1 cellular context compared by ENCODE assay signal in genomic region chr7:27119412-27119911, GRCh38.
TF ChIP-seq lines count a peak whose summit lies in the region.

No MANE protein-coding gene starts in this region.

TF ChIP-seq in HEK293, 187 proteins besides CTCF, POLR2A, EP300 and RAD21 (continued from another document):
- TF ChIP-seq ZBTB11 (tag by site-specific recombination; conservative IDR thresholded peaks at IDR 0.05; ENCODE audit: low read depth) (no peak), ZNF202 (tag by site-specific recombination; IDR thresholded peaks at IDR 0.05; ENCODE audit: borderline replicate concordance) (no peak), KLF16 (tag by site-specific recombination; IDR thresholded peaks at IDR 0.05) (no peak), ZNF555 (tag by site-specific recombination; conservative IDR thresholded peaks at IDR 0.05) (no peak), FEZF1 (tag by site-specific recombination; IDR thresholded peaks at IDR 0.05) (no peak), ZNF132 (tag by site-specific recombination; IDR thresholded peaks at IDR 0.05; ENCODE audit: borderline replicate concordance) (no peak), ZNF2 (tag by site-specific recombination; IDR thresholded peaks at IDR 0.05) (no peak), MEIS1 (CRISPR knock-in tag; IDR thresholded peaks at IDR 0.05; ENCODE audit: borderline replicate concordance) (no peak), ZNF24 (tag by site-specific recombination; IDR thresholded peaks at IDR 0.05) (no peak), ZFP41 (tag by site-specific recombination; IDR thresholded peaks at IDR 0.05; ENCODE audit: borderline replicate concordance) (no peak), HIC1 (tag by site-specific recombination; IDR thresholded peaks at IDR 0.05) (no peak), ZNF548 (tag by site-specific recombination; IDR thresholded peaks at IDR 0.05) (no peak), ZNF274 (IDR thresholded peaks at IDR 0.05; ENCODE audit: low read length) (no peak), ZNF274 (tag by site-specific recombination; IDR thresholded peaks at IDR 0.05; ENCODE audit: borderline replicate concordance) (no peak), PRDM1 (tag by site-specific recombination; IDR thresholded peaks at IDR 0.05) (0 out of 2 replicates have a peak, but pooled peaks have one; percentile 31), ZNF335 (tag by site-specific recombination; conservative IDR thresholded peaks at IDR 0.05) (peak; percentile 35; the same call in 1 of the 2 replicates), GLIS1 (tag by site-specific recombination; IDR thresholded peaks at IDR 0.05) (peak; percentile 76), ZNF621 (tag by site-specific recombination; IDR thresholded peaks at IDR 0.05) (no peak), BCL11A (tag by site-specific recombination; IDR thresholded peaks at IDR 0.05; ENCODE audit: low read depth) (no peak), ZNF10 (tag by site-specific recombination; IDR thresholded peaks at IDR 0.05) (no peak), ZBTB17 (tag by site-specific recombination; IDR thresholded peaks at IDR 0.05) (peak; percentile 86), TRIM28 (IDR thresholded peaks at IDR 0.05; ENCODE audit: borderline replicate concordance, low read length) (no peak), ZNF391 (tag by site-specific recombination; IDR thresholded peaks at IDR 0.05; ENCODE audit: borderline replicate concordance, low read depth) (no peak), ZBTB49 (tag by site-specific recombination; IDR thresholded peaks at IDR 0.05; ENCODE audit: low read depth) (no peak), ZNF658 (tag by site-specific recombination; IDR thresholded peaks at IDR 0.05) (no peak), ZIC2 (tag by site-specific recombination; IDR thresholded peaks at IDR 0.05) (peak; percentile 23; the same call in 1 of the 2 replicates), ZNF214 (tag by site-specific recombination; IDR thresholded peaks at IDR 0.05; ENCODE audit: borderline replicate concordance) (no peak), ZNF16 (tag by site-specific recombination; IDR thresholded peaks at IDR 0.05; ENCODE audit: low read depth) (no peak), ZNF843 (tag by site-specific recombination; IDR thresholded peaks at IDR 0.05) (no peak), PRDM4 (tag by site-specific recombination; IDR thresholded peaks at IDR 0.05) (no peak), ZNF596 (tag by site-specific recombination; IDR thresholded peaks at IDR 0.05) (no peak), ZNF155 (tag by site-specific recombination; IDR thresholded peaks at IDR 0.05) (no peak)
